Comparison of ENCODE assay signal across 10 cellular contexts in the genomic region with DNA sequence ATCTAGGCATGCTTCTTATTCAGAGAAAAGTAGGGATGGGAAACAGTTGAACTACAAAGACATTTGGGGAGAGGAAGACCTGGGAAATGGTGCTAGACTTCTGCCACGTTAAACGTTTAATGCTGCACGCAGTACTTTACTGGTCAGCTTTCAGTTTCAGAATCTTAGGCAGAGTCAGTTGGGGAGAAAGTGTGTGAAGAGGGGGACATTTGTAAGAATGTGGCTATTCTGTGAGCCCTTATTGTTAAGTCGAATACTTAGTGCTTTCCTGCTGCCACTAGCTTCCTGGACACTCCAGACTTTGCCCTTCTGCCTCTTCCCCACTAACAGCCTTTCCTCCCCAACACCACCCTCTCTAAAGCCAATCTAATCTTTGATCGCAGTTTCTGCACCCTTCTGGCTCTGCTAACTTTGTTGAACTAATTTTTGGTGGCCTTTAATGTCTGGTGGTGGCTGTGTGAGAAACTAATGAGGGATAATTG. TPM values are rescaled to one million over a fixed set of nuclear protein-coding genes. Genes with fewer than 3 reads are reported as not detected.
DNase-seq lines count a peak whose midpoint lies in the region; ATAC-seq and TF ChIP-seq lines count a peak whose summit lies in the region.
"Had no signal": no experiment of that assay in that cellular context is flagged by ENCODE, and none has a peak within 500 bp of the region (broad histone marks: within the 10 kb centered on the region; RNA-seq: fewer than 3 reads in every experiment).

No MANE protein-coding gene starts in this region.

- DNase-seq in mucosa of descending colon: peak in 1 of 3 donors; percentile 66
- no peak for DNase-seq in NCI-H1092 (lab: John Stamatoyannopoulos, UW)
- DNase-seq in activated naive CD4-positive, alpha-beta T cell treated with anti-CD3 and anti-CD28 coated beads, Interleukin-2, amount 10 ng/mL, durations not matched to agents 7 days and 5 days: no peak
- DNase-seq in iPS-NIHi7 (ENCODE audit: extremely low spot score): no peak
- DNase-seq: glutamatergic neuron, occipital lobe had no signal

- CTCF ChIA-PET in activated naive CD4-positive, alpha-beta T cell treated with anti-CD3 and anti-CD28 coated beads, Interleukin-2, amount 10 ng/mL, durations not matched to agents 7 days and 5 days (lab: Charles Lee): interaction anchor here (0.6 to 1.4 kb wide), 2 partner anchors 25 to 179 kb away, joined by 3 read pairs; no protein-coding TSS in a partner anchor

- intact Hi-C loops in mucosa of descending colon (cut with DNase I, micrococcal nuclease): loop anchor here in 1 of 2 donors (10.0 kb wide), 1 partner anchor 54 kb away; no protein-coding TSS in a partner anchor

- TF ChIP-seq CTCF in mucosa of descending colon (IDR thresholded peaks at IDR 0.05): no peak

- H3K9me3 ChIP-seq in mucosa of descending colon: no peaks in the 10 kb centered on the region

- no peak overlapping the region for H3K4me3 Mint-ChIP-seq in activated naive CD4-positive, alpha-beta T cell treated with anti-CD3 and anti-CD28 coated beads, Interleukin-2, amount 10 ng/mL, durations not matched to agents 7 days and 5 days

- H3K4me1 Mint-ChIP-seq in activated naive CD4-positive, alpha-beta T cell treated with anti-CD3 and anti-CD28 coated beads, Interleukin-2, amount 10 ng/mL, durations not matched to agents 7 days and 5 days: peaks cover 4% of the 10 kb centered on the region

- H3K4me3 ChIP-seq in GM08714 (ENCODE audit: low read length) (peak overlapping the region; percentile 18; the same call in 1 of the 2 replicates), mucosa of descending colon (no peak overlapping the region)

- no peaks in the 10 kb centered on the region for H3K9me3 Mint-ChIP-seq in activated naive CD4-positive, alpha-beta T cell treated with anti-CD3 and anti-CD28 coated beads, Interleukin-2, amount 10 ng/mL, durations not matched to agents 7 days and 5 days

- H3K27ac Mint-ChIP-seq in activated naive CD4-positive, alpha-beta T cell treated with anti-CD3 and anti-CD28 coated beads, Interleukin-2, amount 10 ng/mL, durations not matched to agents 7 days and 5 days: no peak overlapping the region

- H3K36me3 ChIP-seq in mucosa of descending colon (ENCODE audit: low read depth): no peaks in the 10 kb centered on the region

- peaks cover 55% of the 10 kb centered on the region for H3K4me1 ChIP-seq in mucosa of descending colon (ENCODE audit: low read depth)

- ATAC-seq in GM19467 (IDR thresholded peaks at IDR 0.05; ENCODE audit: unreplicated experiment) (peak; percentile 61), SK-N-SH treated with all-trans-retinoic acid at 6 μM for 48 hours (peak; percentile 18; the same call in 2 of the 3 replicates), mucosa of descending colon (peak; percentile 81), GM19328 (IDR thresholded peaks at IDR 0.05; ENCODE audit: unreplicated experiment) (no peak)

- H3K27me3 Mint-ChIP-seq in activated naive CD4-positive, alpha-beta T cell treated with anti-CD3 and anti-CD28 coated beads, Interleukin-2, amount 10 ng/mL, durations not matched to agents 7 days and 5 days: peaks cover 8% of the 10 kb centered on the region

- no peaks in the 10 kb centered on the region for H3K36me3 Mint-ChIP-seq in activated naive CD4-positive, alpha-beta T cell treated with anti-CD3 and anti-CD28 coated beads, Interleukin-2, amount 10 ng/mL, durations not matched to agents 7 days and 5 days

TF ChIP-seq in SK-N-SH treated with all-trans-retinoic acid at 6 μM for 48 hours, 23 proteins besides CTCF, POLR2A, EP300 and RAD21:
- no peak for TF ChIP-seq PPARA (CRISPR knock-in tag; IDR thresholded peaks at IDR 0.05; ENCODE audit: borderline replicate concordance)
- no peak for TF ChIP-seq TCF4 (CRISPR knock-in tag; IDR thresholded peaks at IDR 0.05; ENCODE audit: borderline replicate concordance)
- TF ChIP-seq BACH2 (CRISPR knock-in tag; IDR thresholded peaks at IDR 0.05; ENCODE audit: borderline replicate concordance): no peak
- TF ChIP-seq ARNTL (CRISPR knock-in tag; IDR thresholded peaks at IDR 0.05; ENCODE audit: borderline replicate concordance, low read depth): no peak
- TF ChIP-seq ISL1 (CRISPR knock-in tag; IDR thresholded peaks at IDR 0.05): no peak
- TF ChIP-seq ZC3H10 (CRISPR knock-in tag; IDR thresholded peaks at IDR 0.05): no peak
- TF ChIP-seq RARB (CRISPR knock-in tag; IDR thresholded peaks at IDR 0.05): no peak
- TF ChIP-seq, protein P1, sequence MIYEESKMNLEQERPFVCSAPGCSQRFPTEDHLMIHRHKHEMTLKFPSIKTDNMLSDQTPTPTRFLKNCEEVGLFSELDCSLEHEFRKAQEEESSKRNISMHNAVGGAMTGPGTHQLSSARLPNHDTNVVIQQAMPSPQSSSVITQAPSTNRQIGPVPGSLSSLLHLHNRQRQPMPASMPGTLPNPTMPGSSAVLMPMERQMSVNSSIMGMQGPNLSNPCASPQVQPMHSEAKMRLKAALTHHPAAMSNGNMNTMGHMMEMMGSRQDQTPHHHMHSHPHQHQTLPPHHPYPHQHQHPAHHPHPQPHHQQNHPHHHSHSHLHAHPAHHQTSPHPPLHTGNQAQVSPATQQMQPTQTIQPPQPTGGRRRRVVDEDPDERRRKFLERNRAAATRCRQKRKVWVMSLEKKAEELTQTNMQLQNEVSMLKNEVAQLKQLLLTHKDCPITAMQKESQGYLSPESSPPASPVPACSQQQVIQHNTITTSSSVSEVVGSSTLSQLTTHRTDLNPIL (CRISPR knock-in tag; IDR thresholded peaks at IDR 0.05; ENCODE audit: low read depth): no peak
- TF ChIP-seq GLIS3 (CRISPR knock-in tag; IDR thresholded peaks at IDR 0.05): no peak
- no peak for TF ChIP-seq SNAI2 (CRISPR knock-in tag; IDR thresholded peaks at IDR 0.05)
- no peak for TF ChIP-seq TOX (CRISPR knock-in tag; IDR thresholded peaks at IDR 0.05; ENCODE audit: borderline replicate concordance)
- TF ChIP-seq ZNF565 (CRISPR knock-in tag; conservative IDR thresholded peaks at IDR 0.05; ENCODE audit: low read depth): no peak
- no peak for TF ChIP-seq ESRRG (CRISPR knock-in tag; IDR thresholded peaks at IDR 0.05)
- TF ChIP-seq ZNF70 (CRISPR knock-in tag; IDR thresholded peaks at IDR 0.05): no peak

RNA-seq across cellular contexts. Expression of gene CYSTM1, which starts 6.1 kb away (rescaled TPM):
- 100 to 1,000 TPM in 2 of 3 donors, 10 to 100 TPM in 1; 76.3 to 175 (median 136) TPM for total RNA-seq in mucosa of descending colon

RNA-seq across cellular contexts. Expression of gene IGIP, which starts 55.3 kb away (rescaled TPM):
- total RNA-seq in mucosa of descending colon: 10 to 100 TPM in 1 of 3 donors, 1 to 10 TPM in 2; 8.1 to 25.1 (median 9.8) TPM
